28 cellular contexts compared by ENCODE assay signal in the genomic region with DNA sequence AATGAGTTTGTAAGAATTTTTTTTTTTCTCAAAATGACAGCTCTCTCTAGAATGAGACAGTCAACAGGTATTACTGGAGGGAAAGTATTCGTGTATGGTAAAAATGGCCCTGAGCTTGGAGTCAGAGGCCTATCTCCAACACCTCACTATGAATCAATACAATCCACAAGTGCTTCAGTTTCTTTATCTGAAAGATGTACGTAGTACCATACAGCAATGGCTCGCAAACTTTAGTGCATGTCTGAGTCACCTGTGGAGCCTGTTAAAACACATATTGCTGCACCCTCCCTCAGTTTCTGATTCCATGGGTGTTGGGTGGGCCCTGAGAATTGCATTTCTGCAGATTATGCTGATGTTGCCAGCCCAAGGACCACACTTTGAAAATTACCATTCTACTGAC. TPM values are rescaled to one million over a fixed set of nuclear protein-coding genes. Genes with fewer than 3 reads are reported as not detected.
"Had no signal": no experiment of that assay in that cellular context is flagged by ENCODE, and none has a peak within 500 bp of the region (broad histone marks: within the 10 kb centered on the region; RNA-seq: fewer than 3 reads in every experiment).

No MANE protein-coding gene starts in this region.

- H3K27me3 ChIP-seq: suprapubic skin, upper lobe of right lung had no signal

- H3K4me3 ChIP-seq: left ventricle myocardium inferior, lung, pancreas, prostate gland, spleen, suprapubic skin, thoracic aorta, tibial artery, upper lobe of right lung had no signal

- H3K27ac Mint-ChIP-seq: memory B cell; naive thymus-derived CD8-positive, alpha-beta T cell; nephron; stimulated activated effector memory CD8-positive, alpha-beta T cell treated with anti-CD3 and anti-CD28 coated beads, Interleukin-12 subunit alpha, Interleukin-12 subunit beta, amount 100 ng/mL, for 72 hours; stimulated activated naive CD8-positive, alpha-beta T cell treated with anti-CD3 and anti-CD28 coated beads, Interleukin-15, Interleukin-2, amounts not matched to agents 100 ng/mL and 50 ng/mL, for 24 hours had no signal

- H3K36me3 Mint-ChIP-seq: memory B cell; stimulated activated effector memory CD8-positive, alpha-beta T cell treated with anti-CD3 and anti-CD28 coated beads, Interleukin-12 subunit alpha, Interleukin-12 subunit beta, amount 100 ng/mL, for 72 hours had no signal

- H3K9me3 Mint-ChIP-seq: memory B cell; nephron; stimulated activated effector memory CD8-positive, alpha-beta T cell treated with anti-CD3 and anti-CD28 coated beads, Interleukin-12 subunit alpha, Interleukin-12 subunit beta, amount 100 ng/mL, for 72 hours; stimulated activated naive CD8-positive, alpha-beta T cell treated with anti-CD3 and anti-CD28 coated beads, Interleukin-15, Interleukin-2, amounts not matched to agents 100 ng/mL and 50 ng/mL, for 24 hours had no signal

- DNase-seq: hippocampal formation; kidney; left ventricle myocardium inferior; midbrain; naive thymus-derived CD8-positive, alpha-beta T cell; nucleus accumbens; pancreas; posterior cingulate gyrus; retina; right cardiac atrium; small intestine; spleen; stimulated activated CD4-positive, alpha-beta T cell treated with anti-CD3 and anti-CD28 coated beads, Interleukin-4, amount 100 ng/mL, for 24 hours; stimulated activated naive CD4-positive, alpha-beta T cell; tibial artery; upper lobe of right lung had no signal

- ATAC-seq: naive thymus-derived CD8-positive, alpha-beta T cell; pancreas; right cardiac atrium; sciatic nerve; stimulated activated effector memory CD8-positive, alpha-beta T cell treated with anti-CD3 and anti-CD28 coated beads, Interleukin-12 subunit alpha, Interleukin-12 subunit beta, amount 100 ng/mL, for 72 hours; upper lobe of right lung had no signal

- H3K4me1 ChIP-seq: left ventricle myocardium inferior, pancreas, prostate gland, spleen, suprapubic skin, tibial artery, upper lobe of right lung had no signal

- H3K27ac ChIP-seq: left ventricle myocardium inferior, pancreas, prostate gland, spleen, suprapubic skin, thoracic aorta, tibial artery, upper lobe of right lung had no signal

- H3K4me3 Mint-ChIP-seq: memory B cell; naive thymus-derived CD8-positive, alpha-beta T cell; nephron; neural crest cell; stimulated activated effector memory CD8-positive, alpha-beta T cell treated with anti-CD3 and anti-CD28 coated beads, Interleukin-12 subunit alpha, Interleukin-12 subunit beta, amount 100 ng/mL, for 72 hours; stimulated activated naive CD8-positive, alpha-beta T cell treated with anti-CD3 and anti-CD28 coated beads, Interleukin-15, Interleukin-2, amounts not matched to agents 100 ng/mL and 50 ng/mL, for 24 hours had no signal

- H3K36me3 ChIP-seq: left ventricle myocardium inferior, pancreas, prostate gland, spleen, suprapubic skin, thoracic aorta, tibial artery, upper lobe of right lung had no signal

- H3K9me3 ChIP-seq: left ventricle myocardium inferior, pancreas, prostate gland, spleen, suprapubic skin, thoracic aorta, tibial artery, upper lobe of right lung had no signal

- H3K4me1 Mint-ChIP-seq: memory B cell; naive thymus-derived CD8-positive, alpha-beta T cell; nephron; neural crest cell; stimulated activated effector memory CD8-positive, alpha-beta T cell treated with anti-CD3 and anti-CD28 coated beads, Interleukin-12 subunit alpha, Interleukin-12 subunit beta, amount 100 ng/mL, for 72 hours had no signal

RNA-seq across cellular contexts. Expression of a gene that starts 44.6 kb away (rescaled TPM):
- total RNA-seq: left ventricle myocardium inferior; mucosa of gallbladder; naive thymus-derived CD8-positive, alpha-beta T cell; osteoblast; right cardiac atrium; spleen; thoracic aorta had no signal
- polyA plus RNA-seq: naive thymus-derived CD8-positive, alpha-beta T cell; small intestine; spleen had no signal
